In genomic region chr5:136192015-136192525, GRCh38 we compare ENCODE assay signal across 1 cellular context.
TF ChIP-seq lines count a peak whose summit lies in the region.

No MANE protein-coding gene starts in this region.

TF ChIP-seq in IMR-90, 13 proteins besides CTCF, POLR2A, EP300 and RAD21 (continued from another document):
- TF ChIP-seq, protein P1, sequence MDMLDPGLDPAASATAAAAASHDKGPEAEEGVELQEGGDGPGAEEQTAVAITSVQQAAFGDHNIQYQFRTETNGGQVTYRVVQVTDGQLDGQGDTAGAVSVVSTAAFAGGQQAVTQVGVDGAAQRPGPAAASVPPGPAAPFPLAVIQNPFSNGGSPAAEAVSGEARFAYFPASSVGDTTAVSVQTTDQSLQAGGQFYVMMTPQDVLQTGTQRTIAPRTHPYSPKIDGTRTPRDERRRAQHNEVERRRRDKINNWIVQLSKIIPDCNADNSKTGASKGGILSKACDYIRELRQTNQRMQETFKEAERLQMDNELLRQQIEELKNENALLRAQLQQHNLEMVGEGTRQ (IDR thresholded peaks at IDR 0.05; ENCODE audit: low read depth, low read length): no peak
- no peak for TF ChIP-seq RFX5 (IDR thresholded peaks at IDR 0.05; ENCODE audit: low read depth, low read length)
- TF ChIP-seq BHLHE40 (IDR thresholded peaks at IDR 0.05; ENCODE audit: low read depth, low read length): no peak
- no peak for TF ChIP-seq FOS (IDR thresholded peaks at IDR 0.05; ENCODE audit: low read depth, low read length)
- TF ChIP-seq RCOR1 (IDR thresholded peaks at IDR 0.05; ENCODE audit: insufficient replicate concordance, low read length): no peak
- TF ChIP-seq MAFK (IDR thresholded peaks at IDR 0.05; ENCODE audit: low read depth, low read length): no peak
- no peak for TF ChIP-seq NFE2L2 (IDR thresholded peaks at IDR 0.05; ENCODE audit: low read depth, low read length)
- TF ChIP-seq ELK1 (IDR thresholded peaks at IDR 0.05; ENCODE audit: borderline replicate concordance, low read depth, low read length): no peak
- no peak for TF ChIP-seq CHD1 (IDR thresholded peaks at IDR 0.05; ENCODE audit: low read depth, low read length)
- no peak for TF ChIP-seq MAZ (IDR thresholded peaks at IDR 0.05; ENCODE audit: borderline replicate concordance, low read depth, low read length)
- TF ChIP-seq CEBPB (IDR thresholded peaks at IDR 0.05; ENCODE audit: low read depth, low read length): no peak
